ENCODE assay signal across 8 cellular contexts in genomic region chr19:49468746-49469447, GRCh38. TPM values are rescaled to one million over a fixed set of nuclear protein-coding genes. Genes with fewer than 3 reads are reported as not detected.
A peak's percentile ranks its signal among the peaks of the same experiment; 100 is the strongest.
DNase-seq lines count a peak whose midpoint lies in the region; ATAC-seq and TF ChIP-seq lines count a peak whose summit lies in the region.

No MANE protein-coding gene starts in this region.

- no peaks in the 10 kb centered on the region for H4K20me1 ChIP-seq in OCI-LY1 (ENCODE audit: insufficient read depth, low read length)

- no peaks in the 10 kb centered on the region for H3K79me2 ChIP-seq in OCI-LY1 (ENCODE audit: insufficient read depth, low read length)

- H3K4me1 ChIP-seq in OCI-LY1 (ENCODE audit: insufficient read depth, low read length, severe bottlenecking): peaks cover 31% of the 10 kb centered on the region

- H3K9me3 ChIP-seq in OCI-LY1 (ENCODE audit: low read length): no peaks in the 10 kb centered on the region

- no peak overlapping the region for H3K4me2 ChIP-seq in OCI-LY1 (ENCODE audit: low read length)

- DNase-seq in GM13977 (ENCODE audit: low spot score): peak; percentile 91
- DNase-seq in activated T-helper 9 cell treated with anti-CD3 and anti-CD28 coated beads, Interleukin-2, amount 50 U/mL, for 16 hours (ENCODE audit: low read depth): peak; percentile 57
- DNase-seq in left cardiac atrium: peak; percentile 91
- DNase-seq in stimulated activated CD4-positive, alpha-beta T cell treated with anti-CD3 and anti-CD28 coated beads, TNF-alpha, amount 100 ng/mL, for 48 hours (ENCODE audit: low read depth in 3 of 3): peak; percentile 61 to 70 (median 65)
- no peak for DNase-seq in DMS114 treated with DMSO at 0.1 percent for 48 hours (lab: John Stamatoyannopoulos, UW; ENCODE audit: unreplicated experiment)
- DNase-seq in left lobe of liver (ENCODE audit: low spot score): no peak

- ATAC-seq in HG02852 (IDR thresholded peaks at IDR 0.05; ENCODE audit: unreplicated experiment): peak; percentile 51
- peak; percentile 67 to 86 for ATAC-seq in left cardiac atrium
- ATAC-seq in left lobe of liver: no peak

- in situ Hi-C loops in GM13977 (cut with MboI; ENCODE audit: low pct_unique_long_range_greater_than_20kb, low sequenced_read_pairs, unreplicated experiment): no loop called here

- TF ChIP-seq CTCF in GM13977 (IDR thresholded peaks at IDR 0.05; ENCODE audit: extremely low read depth, insufficient read depth, missing control alignments): no peak
- TF ChIP-seq CTCF in OCI-LY1 (IDR thresholded peaks at IDR 0.05; ENCODE audit: low read length): no peak

- no peak overlapping the region for H3K9ac ChIP-seq in OCI-LY1 (ENCODE audit: low read length)

- peak overlapping the region; percentile 57 for H3K27ac ChIP-seq in OCI-LY1 (ENCODE audit: low read depth, low read length, poor library complexity, severe bottlenecking)

- H3K36me3 ChIP-seq in OCI-LY1 (ENCODE audit: insufficient read depth, low read length): peaks cover 4% of the 10 kb centered on the region

- intact Hi-C loops in left cardiac atrium (cut with DNase I): no loop called here

- H3K4me3 ChIP-seq in OCI-LY1 (ENCODE audit: low read depth, low read length, poor library complexity, severe bottlenecking): no peak overlapping the region

- no peak overlapping the region for H2AFZ ChIP-seq in OCI-LY1 (ENCODE audit: low read length)

- H3F3A ChIP-seq in OCI-LY1 (ENCODE audit: insufficient read depth, low read length): no peaks in the 10 kb centered on the region

- no peaks in the 10 kb centered on the region for H3K9me2 ChIP-seq in OCI-LY1 (ENCODE audit: low read depth, low read length)

- H3K27me3 ChIP-seq in OCI-LY1 (ENCODE audit: insufficient read depth, low read length): no peaks in the 10 kb centered on the region

RNA-seq across cellular contexts. Expression of gene FLT3LG, which starts 5.1 kb away (rescaled TPM):
- 1 to 10 TPM; 4.9 to 6.0 TPM for total RNA-seq in left cardiac atrium
- 2.1 TPM for total RNA-seq in left lobe of liver

RNA-seq across cellular contexts. Expression of gene ALDH16A1, which starts 15.9 kb away (rescaled TPM):
- total RNA-seq in left cardiac atrium (10 to 100 TPM; 16.8 to 17.5 TPM), left lobe of liver (29.7 TPM)

RNA-seq across cellular contexts. Expression of gene PIH1D1, which starts 17.3 kb away (rescaled TPM):
- total RNA-seq in left cardiac atrium: 10 to 100 TPM; 32.2 to 42.5 TPM
- total RNA-seq in left lobe of liver: 48.8 TPM

RNA-seq across cellular contexts. Expression of gene RPL13A, which starts 18.5 kb away (rescaled TPM):
- total RNA-seq in left cardiac atrium (1,000 to 10,000 TPM; 1,559 to 1,594 TPM), left lobe of liver (972 TPM)

RNA-seq across cellular contexts. Expression of gene RPS11, which starts 27.3 kb away (rescaled TPM):
- 1,000 to 10,000 TPM; 1,060 to 1,184 TPM for total RNA-seq in left cardiac atrium
- 507 TPM for total RNA-seq in left lobe of liver

Comparison
In these comparisons a context has a peak if more than half of its experiments do, and no peak if none do; other contexts are left out.
1. DNase-seq: peak in GM13977 (single experiment), activated T-helper 9 cell treated with anti-CD3 and anti-CD28 coated beads, Interleukin-2, amount 50 U/mL, for 16 hours (single experiment), left cardiac atrium (single experiment) and stimulated activated CD4-positive, alpha-beta T cell treated with anti-CD3 and anti-CD28 coated beads, TNF-alpha, amount 100 ng/mL, for 48 hours (3 of 3); none in DMS114 treated with DMSO at 0.1 percent for 48 hours (single experiment) and left lobe of liver (single experiment).